14 cellular contexts compared by ENCODE assay signal in genomic region chr16:51137097-51137496, GRCh38. TPM values are rescaled to one million over a fixed set of nuclear protein-coding genes. Genes with fewer than 3 reads are reported as not detected.
"Had no signal": no experiment of that assay in that cellular context is flagged by ENCODE, and none has a peak within 500 bp of the region (broad histone marks: within the 10 kb centered on the region; RNA-seq: fewer than 3 reads in every experiment).

No MANE protein-coding gene starts in this region.

- H3K4me3 Mint-ChIP-seq: activated CD8-positive, alpha-beta T cell treated with anti-CD3 and anti-CD28 coated beads, Interleukin-2, amount 10 ng/mL, durations not matched to agents 7 days and 5 days; activated naive CD8-positive, alpha-beta T cell treated with anti-CD3 and anti-CD28 coated beads, Interleukin-2, amount 50 U/mL, for 24 hours; stimulated activated effector memory CD8-positive, alpha-beta T cell treated with anti-CD3 and anti-CD28 coated beads, Interleukin-12 subunit alpha, Interleukin-12 subunit beta, amount 100 ng/mL, for 72 hours had no signal

- H3K27me3 ChIP-seq: ovary had no signal

- H3K27ac Mint-ChIP-seq: activated CD8-positive, alpha-beta T cell treated with anti-CD3 and anti-CD28 coated beads, Interleukin-2, amount 10 ng/mL, durations not matched to agents 7 days and 5 days; activated naive CD8-positive, alpha-beta T cell treated with anti-CD3 and anti-CD28 coated beads, Interleukin-2, amount 50 U/mL, for 24 hours; stimulated activated effector memory CD8-positive, alpha-beta T cell treated with anti-CD3 and anti-CD28 coated beads, Interleukin-12 subunit alpha, Interleukin-12 subunit beta, amount 100 ng/mL, for 72 hours had no signal

- H3K4me3 ChIP-seq: ovary had no signal

- H3K36me3 ChIP-seq: ovary had no signal

- H3K9me3 Mint-ChIP-seq: neural crest cell had no signal

- H3K36me3 Mint-ChIP-seq: stimulated activated effector memory CD8-positive, alpha-beta T cell treated with anti-CD3 and anti-CD28 coated beads, Interleukin-12 subunit alpha, Interleukin-12 subunit beta, amount 100 ng/mL, for 72 hours had no signal

- DNase-seq: activated CD4-positive, alpha-beta T cell treated with anti-CD3 and anti-CD28 coated beads for 48 hours; activated CD8-positive, alpha-beta memory T cell treated with anti-CD3 and anti-CD28 coated beads, Interleukin-2, amount 50 U/mL, for 48 hours; activated CD8-positive, alpha-beta T cell treated with anti-CD3 and anti-CD28 coated beads, Interleukin-2, amount 10 ng/mL, durations not matched to agents 7 days and 5 days; activated naive CD4-positive, alpha-beta T cell treated with Interleukin-2 at 50 U/mL for 16 hours; activated naive CD8-positive, alpha-beta T cell treated with anti-CD3 and anti-CD28 coated beads, Interleukin-2, amount 50 U/mL, for 24 hours; erythroblast; mesendoderm; ovary; retina; small intestine; T-helper 9 cell; trophoblast cell had no signal

- H3K9me3 ChIP-seq: ovary had no signal

- H3K27ac ChIP-seq: ovary had no signal

- ATAC-seq: activated CD8-positive, alpha-beta T cell treated with anti-CD3 and anti-CD28 coated beads, Interleukin-2, amount 10 ng/mL, durations not matched to agents 7 days and 5 days; activated naive CD8-positive, alpha-beta T cell treated with anti-CD3 and anti-CD28 coated beads, Interleukin-2, amount 50 U/mL, for 24 hours; stimulated activated effector memory CD8-positive, alpha-beta T cell treated with anti-CD3 and anti-CD28 coated beads, Interleukin-12 subunit alpha, Interleukin-12 subunit beta, amount 100 ng/mL, for 72 hours had no signal

- H3K4me1 Mint-ChIP-seq: activated naive CD8-positive, alpha-beta T cell treated with anti-CD3 and anti-CD28 coated beads, Interleukin-2, amount 50 U/mL, for 24 hours; stimulated activated effector memory CD8-positive, alpha-beta T cell treated with anti-CD3 and anti-CD28 coated beads, Interleukin-12 subunit alpha, Interleukin-12 subunit beta, amount 100 ng/mL, for 72 hours had no signal

RNA-seq across cellular contexts. Expression of gene SALL1, which starts 14.0 kb away (rescaled TPM):
- total RNA-seq: activated CD8-positive, alpha-beta T cell treated with anti-CD3 and anti-CD28 coated beads, Interleukin-2, amount 10 ng/mL, durations not matched to agents 7 days and 5 days had no signal
